Comparison of ENCODE assay signal across 8 cellular contexts in the genomic region with DNA sequence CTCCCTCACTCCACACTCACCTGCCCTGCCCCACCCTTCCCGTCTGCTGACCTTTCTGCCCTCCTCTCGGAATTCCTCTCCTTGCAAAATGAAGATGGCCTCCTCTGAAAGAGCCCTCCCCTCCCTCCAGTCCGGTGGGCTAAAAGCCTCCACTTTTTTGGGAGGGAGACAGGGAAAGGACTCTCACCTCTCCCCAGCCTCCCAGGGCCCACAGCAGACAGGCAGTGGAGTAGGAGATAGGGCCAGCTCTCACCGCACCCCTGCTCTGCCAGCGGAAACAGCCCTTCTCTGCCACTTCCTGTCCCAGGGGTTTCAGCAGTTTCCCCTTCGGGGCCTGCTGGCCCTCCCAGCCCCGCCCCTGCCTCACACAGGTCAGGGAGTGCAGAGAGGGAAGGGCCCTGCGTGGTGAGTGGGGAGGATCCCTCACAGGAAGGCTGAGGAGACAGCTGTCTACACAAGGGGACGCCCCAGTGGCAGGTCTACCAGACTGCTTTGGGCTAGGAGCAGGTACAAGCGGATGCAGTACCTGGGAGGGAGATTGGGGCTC. TPM values are rescaled to one million over a fixed set of nuclear protein-coding genes. Genes with fewer than 3 reads are reported as not detected.
A peak's percentile ranks its signal among the peaks of the same experiment; 100 is the strongest.
DNase-seq lines count a peak whose midpoint lies in the region; ATAC-seq and TF ChIP-seq lines count a peak whose summit lies in the region.

No MANE protein-coding gene starts in this region.

- H3K27ac Mint-ChIP-seq in activated CD4-positive, alpha-beta T cell treated with anti-CD3 and anti-CD28 coated beads for 36 hours = peak overlapping the region; percentile 97

- H2BK15ac ChIP-seq in IMR-90 (ENCODE audit: low read depth, low read length) = no peak overlapping the region

- dilution Hi-C loops in IMR-90 (cut with HindIII; ENCODE audit: low sequenced_read_pairs, unreplicated experiment) = no loop called here

- H4K8ac ChIP-seq in IMR-90 (ENCODE audit: low read depth in 2 of 2, low read length in 2 of 2) = no peak overlapping the region

- no peaks in the 10 kb centered on the region for H3K9me3 ChIP-seq in IMR-90 (ENCODE audit: control insufficient read depth, insufficient read depth, low read length)

- H2BK120ac ChIP-seq in IMR-90 (ENCODE audit: low read depth, low read length) = no peak overlapping the region

- POLR2A ChIA-PET in IMR-90 (lab: Charles Lee; ENCODE audit: unreplicated experiment) = no interaction called here
- POLR2A ChIA-PET in activated CD4-positive, alpha-beta T cell treated with anti-CD3 and anti-CD28 coated beads for 36 hours (lab: Charles Lee) = no interaction called here

- no peak overlapping the region for H3K14ac ChIP-seq in IMR-90 (replicated peaks; ENCODE audit: low read depth, low read length)

- no peak overlapping the region for H4K5ac ChIP-seq in IMR-90 (ENCODE audit: low read depth, low read length)

- no peak overlapping the region for H2BK5ac ChIP-seq in IMR-90 (ENCODE audit: low read depth, low read length, poor library complexity, severe bottlenecking)

- H3K27me3 ChIP-seq in IMR-90 (ENCODE audit: control insufficient read depth, insufficient read depth, low read length) = no peaks in the 10 kb centered on the region; the same call in 1 of the 2 replicates

- WGBS in IMR-90 (ENCODE audit: extremely low coverage in 2 of 2, insufficient read length in 1 of 2), 2 experiments = no CpG with 5 or more reads among the region's 10 CpGs

- no peak overlapping the region for H3K4ac ChIP-seq in IMR-90 (ENCODE audit: low read depth, low read length)

- ATAC-seq in GM21515 (IDR thresholded peaks at IDR 0.05; ENCODE audit: unreplicated experiment) (peak; percentile 99), IMR-90 (ENCODE audit: low read depth) (no peak), esophagus mucosa (peak; percentile 87)
- peak; percentile 98 for ATAC-seq in activated CD4-positive, alpha-beta T cell treated with anti-CD3 and anti-CD28 coated beads for 36 hours

- peaks cover 5% of the 10 kb centered on the region for H3K9me1 ChIP-seq in IMR-90 (ENCODE audit: insufficient read depth, low read length)

- H3K4me3 ChIP-seq in GM08714 (ENCODE audit: low read length) = peak overlapping the region; percentile 55; the same call in 1 of the 2 replicates
- H3K4me3 ChIP-seq in IMR-90 (ENCODE audit: insufficient read depth, low read depth, low read length) = no peak overlapping the region

- peaks cover 4 to 30% of the 10 kb centered on the region in 2 experiments; a peak in 3 of 4 replicates for H3K79me1 ChIP-seq in IMR-90 (ENCODE audit: low read depth in 1 of 2, low read length in 2 of 2)

- no peak for TF ChIP-seq POLR2A in IMR-90 (IDR thresholded peaks at IDR 0.05; ENCODE audit: low read depth, low read length)

- CTCF ChIA-PET in IMR-90 (lab: Yijun Ruan, JAX) = no interaction called here
- CTCF ChIA-PET in activated CD4-positive, alpha-beta T cell treated with anti-CD3 and anti-CD28 coated beads for 36 hours (lab: Charles Lee) = interaction anchor here (0.6 kb wide), 1 partner anchor 64 kb away, joined by 3 read pairs; no protein-coding TSS in a partner anchor

- BruUV-seq in IMR-90 (replicated peaks; lab: Mats Ljungman, UMichigan) = no TSS peak

- no peak overlapping the region for H3K4me2 ChIP-seq in IMR-90 (ENCODE audit: low read depth, low read length)

- no peak overlapping the region for H3K23ac ChIP-seq in IMR-90 (ENCODE audit: low read depth, low read length)

- no peak overlapping the region for H3K56ac ChIP-seq in IMR-90 (ENCODE audit: extremely low read depth, insufficient read depth, low read length)

- peaks cover 9% of the 10 kb centered on the region for H3K36me3 Mint-ChIP-seq in activated CD4-positive, alpha-beta T cell treated with anti-CD3 and anti-CD28 coated beads for 36 hours (ENCODE audit: low read depth)

- H3K18ac ChIP-seq in IMR-90 (ENCODE audit: low read depth, low read length) = no peak overlapping the region

- no peaks in the 10 kb centered on the region for H3K9me3 Mint-ChIP-seq in activated CD4-positive, alpha-beta T cell treated with anti-CD3 and anti-CD28 coated beads for 36 hours (ENCODE audit: low read depth)

- DNase-seq in IMR-90 (no peak), posterior cingulate gyrus (no peak), pons (ENCODE audit: low spot score) (no peak)
- peak; percentile 93 for DNase-seq in activated CD4-positive, alpha-beta T cell treated with anti-CD3 and anti-CD28 coated beads for 36 hours
- DNase-seq in stimulated activated CD4-positive, alpha-beta T cell treated with anti-CD3 and anti-CD28 coated beads, Interleukin-4, amount 100 ng/mL, for 1 hour = peak; percentile 64

- TF ChIP-seq RAD21 in IMR-90 (IDR thresholded peaks at IDR 0.05; ENCODE audit: low read length) = no peak

- intact Hi-C loops in IMR-90 (cut with micrococcal nuclease) (no loop called here), posterior cingulate gyrus (cut with DNase I) (no loop called here)
- intact Hi-C loops in activated CD4-positive, alpha-beta T cell treated with anti-CD3 and anti-CD28 coated beads for 36 hours (cut with DNase I, micrococcal nuclease) = loop anchor here (1.0 to 2.0 kb wide), 3 partner anchors 10 to 17 kb away; no protein-coding TSS in a partner anchor

- H3K4me1 Mint-ChIP-seq in activated CD4-positive, alpha-beta T cell treated with anti-CD3 and anti-CD28 coated beads for 36 hours = peaks cover 63% of the 10 kb centered on the region

- no peaks in the 10 kb centered on the region for H3K36me3 ChIP-seq in IMR-90 (ENCODE audit: control insufficient read depth, insufficient read depth, low read length)

- H2AK5ac ChIP-seq in IMR-90 (ENCODE audit: low read depth, low read length) = no peak overlapping the region

- H3K9ac ChIP-seq in IMR-90 (ENCODE audit: low read depth, low read length) = no peak overlapping the region

- in situ Hi-C loops in IMR-90 (cut with MboI; ENCODE audit: low sequenced_read_pairs) = no loop called here

- H2BK20ac ChIP-seq in IMR-90 (ENCODE audit: low read depth, low read length) = no peak overlapping the region

- H4K20me1 ChIP-seq in IMR-90 (ENCODE audit: insufficient read depth, low read length) = peaks cover 29% of the 10 kb centered on the region

- peak overlapping the region; percentile 78 for H3K4me3 Mint-ChIP-seq in activated CD4-positive, alpha-beta T cell treated with anti-CD3 and anti-CD28 coated beads for 36 hours

- H3K4me1 ChIP-seq in IMR-90 (ENCODE audit: control insufficient read depth, insufficient read depth, low read length) = no peaks in the 10 kb centered on the region; the same call in 1 of the 2 replicates

- H4K91ac ChIP-seq in IMR-90 (ENCODE audit: insufficient read depth, low read depth, low read length) = no peak overlapping the region

- H2AK9ac ChIP-seq in IMR-90 (replicated peaks; ENCODE audit: low read depth, low read length, poor library complexity) = no peak overlapping the region

- H2AFZ ChIP-seq in IMR-90 (replicated peaks; ENCODE audit: low read length, poor library complexity) = peak overlapping the region; percentile 44

- no peaks in the 10 kb centered on the region for H3K27me3 Mint-ChIP-seq in activated CD4-positive, alpha-beta T cell treated with anti-CD3 and anti-CD28 coated beads for 36 hours

- H3K27ac ChIP-seq in IMR-90 (ENCODE audit: insufficient read depth, low read length) = no peak overlapping the region

- TF ChIP-seq CTCF in IMR-90 (conservative IDR thresholded peaks at IDR 0.05; ENCODE audit: low read depth, low read length) = no peak

TF ChIP-seq in IMR-90, 13 proteins besides CTCF, POLR2A, EP300 and RAD21:
- TF ChIP-seq NFE2L2 (IDR thresholded peaks at IDR 0.05; ENCODE audit: low read depth, low read length) (no peak), CEBPB (IDR thresholded peaks at IDR 0.05; ENCODE audit: low read depth, low read length) (no peak), FOS (IDR thresholded peaks at IDR 0.05; ENCODE audit: low read depth, low read length) (no peak), CHD1 (IDR thresholded peaks at IDR 0.05; ENCODE audit: low read depth, low read length) (no peak), MXI1 (IDR thresholded peaks at IDR 0.05; ENCODE audit: borderline replicate concordance, low read depth, low read length) (no peak), MAZ (IDR thresholded peaks at IDR 0.05; ENCODE audit: borderline replicate concordance, low read depth, low read length) (no peak), RCOR1 (IDR thresholded peaks at IDR 0.05; ENCODE audit: insufficient replicate concordance, low read length) (no peak), SMC3 (IDR thresholded peaks at IDR 0.05; ENCODE audit: low read depth, low read length) (no peak), RFX5 (IDR thresholded peaks at IDR 0.05; ENCODE audit: low read depth, low read length) (no peak), BHLHE40 (IDR thresholded peaks at IDR 0.05; ENCODE audit: low read depth, low read length) (no peak), MAFK (IDR thresholded peaks at IDR 0.05; ENCODE audit: low read depth, low read length) (no peak)
- TF ChIP-seq, protein P1, sequence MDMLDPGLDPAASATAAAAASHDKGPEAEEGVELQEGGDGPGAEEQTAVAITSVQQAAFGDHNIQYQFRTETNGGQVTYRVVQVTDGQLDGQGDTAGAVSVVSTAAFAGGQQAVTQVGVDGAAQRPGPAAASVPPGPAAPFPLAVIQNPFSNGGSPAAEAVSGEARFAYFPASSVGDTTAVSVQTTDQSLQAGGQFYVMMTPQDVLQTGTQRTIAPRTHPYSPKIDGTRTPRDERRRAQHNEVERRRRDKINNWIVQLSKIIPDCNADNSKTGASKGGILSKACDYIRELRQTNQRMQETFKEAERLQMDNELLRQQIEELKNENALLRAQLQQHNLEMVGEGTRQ (IDR thresholded peaks at IDR 0.05; ENCODE audit: low read depth, low read length) = no peak
- TF ChIP-seq, protein P2, sequence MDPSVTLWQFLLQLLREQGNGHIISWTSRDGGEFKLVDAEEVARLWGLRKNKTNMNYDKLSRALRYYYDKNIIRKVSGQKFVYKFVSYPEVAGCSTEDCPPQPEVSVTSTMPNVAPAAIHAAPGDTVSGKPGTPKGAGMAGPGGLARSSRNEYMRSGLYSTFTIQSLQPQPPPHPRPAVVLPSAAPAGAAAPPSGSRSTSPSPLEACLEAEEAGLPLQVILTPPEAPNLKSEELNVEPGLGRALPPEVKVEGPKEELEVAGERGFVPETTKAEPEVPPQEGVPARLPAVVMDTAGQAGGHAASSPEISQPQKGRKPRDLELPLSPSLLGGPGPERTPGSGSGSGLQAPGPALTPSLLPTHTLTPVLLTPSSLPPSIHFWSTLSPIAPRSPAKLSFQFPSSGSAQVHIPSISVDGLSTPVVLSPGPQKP (IDR thresholded peaks at IDR 0.05; ENCODE audit: borderline replicate concordance, low read depth, low read length) = no peak

RNA-seq across cellular contexts. Expression of a gene that starts 18.2 kb away (rescaled TPM):
- total RNA-seq in IMR-90 (2012; rRNA removed) = 10.8 and 10.9 TPM in 2 replicates
- polyA plus RNA-seq in IMR-90 (2012; rRNA removed) = 18.4 and 19.0 TPM in 2 replicates
- 12.6 and 15.1 TPM in 2 replicates for polyA plus RNA-seq in IMR-90 (2012; cell fraction: cytosol; rRNA removed)
- 17.4 and 18.6 TPM in 2 replicates for polyA plus RNA-seq in IMR-90 (2012; cell fraction: nucleus; rRNA removed; ENCODE audit: low replicate concordance)
- 10 to 100 TPM; 23.9 to 27.5 TPM for total RNA-seq in activated CD4-positive, alpha-beta T cell treated with anti-CD3 and anti-CD28 coated beads for 36 hours
- 11.2 TPM for total RNA-seq in esophagus mucosa

Comparison
In these comparisons a context has a peak if more than half of its experiments do, and no peak if none do; other contexts are left out.
1. DNase-seq: peak in activated CD4-positive, alpha-beta T cell treated with anti-CD3 and anti-CD28 coated beads for 36 hours (single experiment) and stimulated activated CD4-positive, alpha-beta T cell treated with anti-CD3 and anti-CD28 coated beads, Interleukin-4, amount 100 ng/mL, for 1 hour (single experiment); none in IMR-90 (single experiment), posterior cingulate gyrus (0 of 10) and pons (single experiment).
2. intact Hi-C loops: an anchor here in activated CD4-positive, alpha-beta T cell treated with anti-CD3 and anti-CD28 coated beads for 36 hours (1.0 to 2.0 kb wide); none called in IMR-90 and posterior cingulate gyrus.